ENCODE assay signal across 17 cellular contexts in genomic region chr3:79766474-79767193, GRCh38. TPM values are rescaled to one million over a fixed set of nuclear protein-coding genes. Genes with fewer than 3 reads are reported as not detected.
DNase-seq lines count a peak whose midpoint lies in the region; TF ChIP-seq lines count a peak whose summit lies in the region.
"Had no signal": no experiment of that assay in that cellular context is flagged by ENCODE, and none has a peak within 500 bp of the region (broad histone marks: within the 10 kb centered on the region; RNA-seq: fewer than 3 reads in every experiment).

No MANE protein-coding gene starts in this region.

- no peaks in the 10 kb centered on the region for H3K9me3 Mint-ChIP-seq in activated naive CD8-positive, alpha-beta T cell treated with anti-CD3 and anti-CD28 coated beads for 36 hours
- H3K9me3 Mint-ChIP-seq: memory B cell had no signal

- H3K27ac Mint-ChIP-seq in activated naive CD8-positive, alpha-beta T cell treated with anti-CD3 and anti-CD28 coated beads for 36 hours: no peak overlapping the region
- H3K27ac Mint-ChIP-seq: memory B cell had no signal

- peak; percentile 21 for DNase-seq in DMS53 (lab: John Stamatoyannopoulos, UW)
- DNase-seq in DMS53 treated with DMSO at 0.1 percent for 48 hours (lab: John Stamatoyannopoulos, UW; ENCODE audit: unreplicated experiment): no peak
- peak in 1 of 2 donors; percentile 2 for DNase-seq in cardiac fibroblast (ENCODE audit: low read depth in 2 of 2)
- DNase-seq in inferior parietal cortex (ENCODE audit: extremely low spot score): peak; percentile 5
- no peak for DNase-seq in sigmoid colon
- DNase-seq in NCI-H2029 treated with DMSO at 0.1 percent for 48 hours (lab: John Stamatoyannopoulos, UW): no peak
- DNase-seq in amniotic stem cell (lab: John Stamatoyannopoulos, UW): no peak
- DNase-seq in activated naive CD8-positive, alpha-beta T cell treated with anti-CD3 and anti-CD28 coated beads for 36 hours: no peak
- DNase-seq: activated CD4-positive, alpha-beta T cell treated with anti-CD3 and anti-CD28 coated beads, Interleukin-2, amount 50 U/mL, for 4 hours; activated gamma-delta T cell; GM23248; KBM-7; NCI-H1930; transverse colon had no signal

- no peak overlapping the region for H3K27ac ChIP-seq in sigmoid colon
- H3K27ac ChIP-seq: 22Rv1, GM23248, right atrium auricular region, transverse colon had no signal

- H3K4me1 ChIP-seq in sigmoid colon: peaks cover 0 to 18% (median 17%) of the 10 kb centered on the region in 4 donors
- H3K4me1 ChIP-seq: transverse colon had no signal

- no peak overlapping the region for H3K4me3 Mint-ChIP-seq in activated naive CD8-positive, alpha-beta T cell treated with anti-CD3 and anti-CD28 coated beads for 36 hours
- H3K4me3 Mint-ChIP-seq: memory B cell had no signal

- no peaks in the 10 kb centered on the region for H3K9me3 ChIP-seq in sigmoid colon
- H3K9me3 ChIP-seq: right atrium auricular region, transverse colon had no signal

- H3K4me3 ChIP-seq in cardiac fibroblast (replicated peaks in 1 of 2; ENCODE audit: low read depth in 2 of 2, low read length in 2 of 2) (peak overlapping the region; percentile 4 to 13), sigmoid colon (peak overlapping the region in 3 of 4 donors; percentile 22 to 40 (median 34))
- H3K4me3 ChIP-seq: GM23248 had no signal

- H3K27me3 Mint-ChIP-seq in activated naive CD8-positive, alpha-beta T cell treated with anti-CD3 and anti-CD28 coated beads for 36 hours: peaks cover 5% of the 10 kb centered on the region
- H3K27me3 Mint-ChIP-seq: memory B cell had no signal

- TF ChIP-seq EP300 in sigmoid colon (IDR thresholded peaks at IDR 0.05): no peak

- no peaks in the 10 kb centered on the region for H3K4me1 Mint-ChIP-seq in activated naive CD8-positive, alpha-beta T cell treated with anti-CD3 and anti-CD28 coated beads for 36 hours
- H3K4me1 Mint-ChIP-seq: memory B cell had no signal

- intact Hi-C loops in sigmoid colon (cut with DNase I): no loop called here

- TF ChIP-seq CTCF in cardiac fibroblast (IDR thresholded peaks at IDR 0.05; ENCODE audit: low read depth, low read length): no peak
- TF ChIP-seq CTCF in sigmoid colon (IDR thresholded peaks at IDR 0.05): no peak

- WGBS in sigmoid colon, 2 donors: 11 to 28% methylated on average over 43 of the region's 43 CpGs

- TF ChIP-seq POLR2A in sigmoid colon (IDR thresholded peaks at IDR 0.05): no peak

- H3K36me3 Mint-ChIP-seq in activated naive CD8-positive, alpha-beta T cell treated with anti-CD3 and anti-CD28 coated beads for 36 hours: no peaks in the 10 kb centered on the region
- H3K36me3 Mint-ChIP-seq: memory B cell had no signal

- no peaks in the 10 kb centered on the region for H3K36me3 ChIP-seq in sigmoid colon
- H3K36me3 ChIP-seq: right atrium auricular region, transverse colon had no signal

- H3K27me3 ChIP-seq in sigmoid colon: peaks cover 4 to 33% (median 4%) of the 10 kb centered on the region in 3 donors
- H3K27me3 ChIP-seq: right atrium auricular region had no signal

RNA-seq across cellular contexts. Expression of gene ROBO1, which starts 1.2 kb away (rescaled TPM):
- total RNA-seq in sigmoid colon: 10 to 100 TPM; 32.4 to 45.7 (median 41.6) TPM
- polyA plus RNA-seq in sigmoid colon: 10 to 100 TPM in 1 of 3 donors, 1 to 10 TPM in 1, under 1 TPM in 1; 0.69 to 12.0 (median 3.0) TPM
- total RNA-seq in activated naive CD8-positive, alpha-beta T cell treated with anti-CD3 and anti-CD28 coated beads for 36 hours: 10 to 100 TPM; 13.8 to 16.5 TPM

Comparison
In these comparisons a context has a peak if more than half of its experiments do, and no peak if none do; other contexts are left out.
1. DNase-seq: peak in DMS53 (single experiment) and inferior parietal cortex (single experiment); none in DMS53 treated with DMSO at 0.1 percent for 48 hours (single experiment), sigmoid colon (single experiment), NCI-H2029 treated with DMSO at 0.1 percent for 48 hours (single experiment), amniotic stem cell (single experiment) and activated naive CD8-positive, alpha-beta T cell treated with anti-CD3 and anti-CD28 coated beads for 36 hours (single experiment).